15 cellular contexts compared by ENCODE assay signal in the genomic region with DNA sequence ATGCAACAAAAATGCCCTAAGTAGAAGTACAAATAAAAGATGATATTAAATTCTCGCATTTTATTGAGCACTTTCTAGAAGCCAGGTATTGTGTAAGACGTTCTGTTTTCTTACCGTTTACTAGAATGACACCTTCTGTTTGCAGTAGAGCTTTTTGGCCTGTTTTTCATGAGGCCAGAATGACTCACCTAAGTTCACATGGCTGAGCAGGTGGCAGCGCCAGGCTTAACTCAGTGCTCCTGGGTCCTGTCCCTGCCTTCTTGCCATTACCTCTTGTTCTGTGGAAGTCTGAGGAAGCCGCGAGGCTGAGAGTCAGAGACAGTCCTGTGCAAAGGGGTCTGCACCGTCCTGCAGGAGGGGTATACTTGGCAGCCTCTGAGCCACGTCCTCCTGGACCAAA.
DNase-seq lines count a peak whose midpoint lies in the region; ATAC-seq and TF ChIP-seq lines count a peak whose summit lies in the region.
"Had no signal": no experiment of that assay in that cellular context is flagged by ENCODE, and none has a peak within 500 bp of the region (broad histone marks: within the 10 kb centered on the region; RNA-seq: fewer than 3 reads in every experiment).

No MANE protein-coding gene starts in this region.

- H3K4me3 ChIP-seq in SU-DHL-6 (ENCODE audit: insufficient read depth, low read length, poor library complexity, severe bottlenecking) (peak overlapping the region; percentile 28), kidney epithelial cell (ENCODE audit: low read depth, low read length) (no peak overlapping the region)
- H3K4me3 ChIP-seq: SJSA1, vagina had no signal

- H3K4me1 Mint-ChIP-seq in type B pancreatic cell (ENCODE audit: unreplicated experiment): peaks cover 45% of the 10 kb centered on the region
- H3K4me1 Mint-ChIP-seq: central memory CD8-positive, alpha-beta T cell had no signal

- no peak overlapping the region for H2AFZ ChIP-seq in SU-DHL-6 (ENCODE audit: low read depth, low read length, severe bottlenecking)

- peaks cover 32% of the 10 kb centered on the region for H3F3A ChIP-seq in SU-DHL-6 (ENCODE audit: insufficient read depth)

- H3K9me3 ChIP-seq in SU-DHL-6 (ENCODE audit: insufficient read depth, low read length): no peaks in the 10 kb centered on the region
- H3K9me3 ChIP-seq: SJSA1, vagina had no signal

- no peak for TF ChIP-seq CTCF in SU-DHL-6 (IDR thresholded peaks at IDR 0.05; ENCODE audit: insufficient read depth, low read length, poor library complexity, severe bottlenecking)
- no peak for TF ChIP-seq CTCF in kidney epithelial cell (IDR thresholded peaks at IDR 0.05; ENCODE audit: insufficient read depth, low read length, poor library complexity, severe bottlenecking)
- no peak for TF ChIP-seq CTCF in type B pancreatic cell (conservative IDR thresholded peaks at IDR 0.05)

- H3K27ac ChIP-seq in SU-DHL-6 (ENCODE audit: low read depth, low read length): peak overlapping the region; percentile 100
- H3K27ac ChIP-seq: SJSA1, vagina had no signal

- ATAC-seq in HG03565 (IDR thresholded peaks at IDR 0.05; ENCODE audit: unreplicated experiment): no peak
- ATAC-seq: activated CD4-positive, CD25-positive, alpha-beta regulatory T cell treated with anti-CD3 and anti-CD28 coated beads, Interleukin-2, amount 50 U/mL, for 24 hours had no signal

- no peaks in the 10 kb centered on the region for H3K27me3 Mint-ChIP-seq in type B pancreatic cell
- H3K27me3 Mint-ChIP-seq: central memory CD8-positive, alpha-beta T cell had no signal

- no peaks in the 10 kb centered on the region for H3K9me2 ChIP-seq in SU-DHL-6 (replicated peaks; ENCODE audit: insufficient read depth, low read length)

- H3K4me3 Mint-ChIP-seq in type B pancreatic cell: no peak overlapping the region
- H3K4me3 Mint-ChIP-seq: central memory CD8-positive, alpha-beta T cell had no signal

- H3K9me3 Mint-ChIP-seq in type B pancreatic cell: no peaks in the 10 kb centered on the region
- H3K9me3 Mint-ChIP-seq: activated T-helper 2 cell treated with anti-CD3 and anti-CD28 coated beads, Interferon-gamma antibody, Interleukin-2, Interleukin-4, amounts not matched to agents 10 μg/mL and 5 μg/mL and 100 μg/mL, durations not matched to agents 14 hours and 24 hours and 36 hours; central memory CD8-positive, alpha-beta T cell had no signal

- peak overlapping the region; percentile 44 for H3K27ac Mint-ChIP-seq in type B pancreatic cell
- H3K27ac Mint-ChIP-seq: activated T-helper 2 cell treated with anti-CD3 and anti-CD28 coated beads, Interferon-gamma antibody, Interleukin-2, Interleukin-4, amounts not matched to agents 10 μg/mL and 5 μg/mL and 100 μg/mL, durations not matched to agents 14 hours and 24 hours and 36 hours had no signal

- peaks cover 12% of the 10 kb centered on the region for H3K36me3 Mint-ChIP-seq in type B pancreatic cell

- H3K27me3 ChIP-seq in SU-DHL-6 (ENCODE audit: low read length) (no peaks in the 10 kb centered on the region), kidney epithelial cell (ENCODE audit: control insufficient read depth, insufficient read depth, low read length) (no peaks in the 10 kb centered on the region)
- H3K27me3 ChIP-seq: SJSA1, vagina had no signal

- no peaks in the 10 kb centered on the region for H4K20me1 ChIP-seq in SU-DHL-6 (ENCODE audit: low read depth, low read length)

- peak overlapping the region; percentile 68 for H3K9ac ChIP-seq in SU-DHL-6 (ENCODE audit: low read length)

- no peaks in the 10 kb centered on the region for H3K36me3 ChIP-seq in SU-DHL-6 (ENCODE audit: low read length)
- H3K36me3 ChIP-seq in kidney epithelial cell (ENCODE audit: control insufficient read depth, insufficient read depth, low read length): no peaks in the 10 kb centered on the region
- H3K36me3 ChIP-seq: vagina had no signal

- H3K4me2 ChIP-seq in SU-DHL-6 (ENCODE audit: low read depth, low read length, poor library complexity, severe bottlenecking): peak overlapping the region; percentile 79

- H3K79me2 ChIP-seq in SU-DHL-6 (ENCODE audit: insufficient read depth, low read length): peaks cover 66% of the 10 kb centered on the region

- peak; percentile 31 for DNase-seq in HT-29 (ENCODE audit: low spot score)
- DNase-seq in kidney epithelial cell (ENCODE audit: low read depth): peak; percentile 65
- DNase-seq in type B pancreatic cell (ENCODE audit: extremely low spot score, unreplicated experiment): no peak
- DNase-seq in NCI-H1048 (lab: John Stamatoyannopoulos, UW): no peak
- DNase-seq in GF-D8 (lab: John Stamatoyannopoulos, UW): no peak
- DNase-seq: DMS 273 treated with DMSO at 0.1 percent for 48 hours, midbrain, NCI-H2227 treated with DMSO at 0.1 percent for 48 hours had no signal

Comparison
In these comparisons a context has a peak if more than half of its experiments do, and no peak if none do; other contexts are left out.
1. DNase-seq: peak in HT-29 (single experiment) and kidney epithelial cell (single experiment); none in type B pancreatic cell (single experiment), NCI-H1048 (single experiment) and GF-D8 (single experiment).